ENCODE assay signal across 23 cellular contexts in the genomic region with DNA sequence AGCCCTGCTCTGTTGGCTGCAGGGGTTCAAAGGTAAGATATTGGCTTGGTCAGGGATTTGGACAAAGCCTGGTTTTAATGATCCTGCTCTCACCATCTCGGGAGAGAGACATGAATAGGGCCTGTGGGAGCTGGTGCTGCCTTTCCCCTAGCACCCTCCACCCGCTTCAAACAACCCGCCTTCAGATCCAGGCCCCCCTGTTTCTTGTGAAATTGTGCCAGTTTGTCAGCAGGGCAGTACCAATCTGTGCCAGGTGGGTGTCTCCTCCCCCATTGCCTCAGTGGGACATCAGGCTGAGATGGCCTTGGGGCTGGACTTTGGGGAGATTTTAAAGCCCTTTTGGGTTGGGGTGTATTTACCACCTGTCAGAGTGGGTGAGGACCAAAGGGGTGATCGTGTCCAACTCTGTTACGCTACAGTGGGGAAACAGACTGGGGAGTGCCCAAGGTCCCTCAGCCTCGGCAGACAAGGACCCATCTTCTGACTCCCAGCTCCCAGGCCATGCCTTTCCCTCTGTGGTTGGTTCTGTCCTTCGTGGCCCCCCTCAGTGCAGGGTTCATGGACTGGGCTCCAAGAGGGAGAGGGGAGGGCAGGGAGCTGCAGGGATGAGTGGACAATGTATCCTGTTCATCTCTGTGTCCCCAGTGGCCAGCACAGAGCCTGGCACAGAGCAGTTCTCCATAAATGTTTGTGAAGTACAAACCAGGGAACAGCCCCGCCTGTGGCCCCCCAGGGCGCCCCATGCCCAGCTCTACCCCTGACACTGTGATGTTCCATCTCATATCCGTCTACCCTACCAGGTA. TPM values are rescaled to one million over a fixed set of nuclear protein-coding genes. Genes with fewer than 3 reads are reported as not detected.
DNase-seq lines count a peak whose midpoint lies in the region; ATAC-seq and TF ChIP-seq lines count a peak whose summit lies in the region.
"Had no signal": no experiment of that assay in that cellular context is flagged by ENCODE, and none has a peak within 500 bp of the region (broad histone marks: within the 10 kb centered on the region; RNA-seq: fewer than 3 reads in every experiment).

No MANE protein-coding gene starts in this region.

- H3K27me3 Mint-ChIP-seq in stimulated activated naive B cell treated with anti-CD40 and anti-IgM and Interleukin-4, amounts not matched to agents 10 μg/mL and 1 μg/mL and 100 μg/mL, for 72 hours: peaks cover 5% of the 10 kb centered on the region in 2 donors

- H3K27ac ChIP-seq in RWPE1: peak overlapping the region; percentile 33
- H3K27ac ChIP-seq in esophagus muscularis mucosa (replicated peaks in 1 of 4): peak overlapping the region; percentile 91 to 95 (median 93)
- H3K27ac ChIP-seq in neuronal stem cell (replicated peaks; ENCODE audit: low read length): no peak overlapping the region

- no peaks in the 10 kb centered on the region for H3K9me3 Mint-ChIP-seq in stimulated activated naive B cell treated with anti-CD40 and anti-IgM and Interleukin-4, amounts not matched to agents 10 μg/mL and 1 μg/mL and 100 μg/mL, for 72 hours
- H3K9me3 Mint-ChIP-seq: T-helper 2 cell treated with Interferon-gamma antibody and Interleukin-4, amounts not matched to agents 5 μg/mL and 100 μg/mL, for 36 hours had no signal

- H3K4me3 Mint-ChIP-seq in stimulated activated naive B cell treated with anti-CD40 and anti-IgM and Interleukin-4, amounts not matched to agents 10 μg/mL and 1 μg/mL and 100 μg/mL, for 72 hours: no peak overlapping the region
- H3K4me3 Mint-ChIP-seq: activated CD8-positive, alpha-beta memory T cell treated with anti-CD3 and anti-CD28 coated beads, Interleukin-2, amount 10 ng/mL, durations not matched to agents 7 days and 5 days; T-helper 2 cell treated with Interferon-gamma antibody and Interleukin-4, amounts not matched to agents 5 μg/mL and 100 μg/mL, for 36 hours had no signal

- no peak overlapping the region for H2BK12ac ChIP-seq in neuronal stem cell (ENCODE audit: low read length)

- no peak overlapping the region for H3K14ac ChIP-seq in neuronal stem cell (ENCODE audit: low read length)

- no peak overlapping the region for H3K4ac ChIP-seq in neuronal stem cell (ENCODE audit: low read length)

- CTCF ChIA-PET in RWPE1 (lab: Yijun Ruan, JAX): interaction anchor here (1.2 to 1.9 kb wide), 2 partner anchors 8 to 11 kb away, joined by 3 to 6 read pairs; no protein-coding TSS in a partner anchor

- H3K36me3 ChIP-seq in esophagus muscularis mucosa (no peaks in the 10 kb centered on the region), neuronal stem cell (replicated peaks in 1 of 2; ENCODE audit: control insufficient read depth in 2 of 2, insufficient read depth in 2 of 2, low read length in 2 of 2) (no peaks in the 10 kb centered on the region)
- H3K36me3 ChIP-seq: esophagus squamous epithelium had no signal

- peak overlapping the region; percentile 21 for H3K23ac ChIP-seq in neuronal stem cell (ENCODE audit: low read depth, low read length, poor library complexity)

- H3K27me3 ChIP-seq in esophagus muscularis mucosa: no peaks in the 10 kb centered on the region
- peaks cover 0 to 3% (median 0%) of the 10 kb centered on the region in 3 experiments for H3K27me3 ChIP-seq in neuronal stem cell (ENCODE audit: control insufficient read depth in 3 of 3, insufficient read depth in 3 of 3, low read depth in 1 of 3, low read length in 3 of 3)
- H3K27me3 ChIP-seq: esophagus squamous epithelium, MG63 had no signal

- H3K36me3 Mint-ChIP-seq in stimulated activated naive B cell treated with anti-CD40 and anti-IgM and Interleukin-4, amounts not matched to agents 10 μg/mL and 1 μg/mL and 100 μg/mL, for 72 hours: no peaks in the 10 kb centered on the region
- H3K36me3 Mint-ChIP-seq: activated CD8-positive, alpha-beta memory T cell treated with anti-CD3 and anti-CD28 coated beads, Interleukin-2, amount 10 ng/mL, durations not matched to agents 7 days and 5 days had no signal

- TF ChIP-seq CTCF in RWPE1 (conservative IDR thresholded peaks at IDR 0.05; ENCODE audit: low read depth) (no peak), esophagus muscularis mucosa (IDR thresholded peaks at IDR 0.05) (no peak), GM20000 (IDR thresholded peaks at IDR 0.05; ENCODE audit: extremely low read depth, missing control alignments) (no peak)

- TF ChIP-seq POLR2A in esophagus muscularis mucosa (IDR thresholded peaks at IDR 0.05; ENCODE audit: low read depth): no peak

- no peak for ATAC-seq in stimulated activated naive B cell treated with anti-CD40 and anti-IgM and Interleukin-4, amounts not matched to agents 10 μg/mL and 1 μg/mL and 100 μg/mL, for 72 hours (replicated peaks)
- no peak for ATAC-seq in GM18519 (IDR thresholded peaks at IDR 0.05; ENCODE audit: low FRiP score, unreplicated experiment)
- ATAC-seq: activated CD8-positive, alpha-beta memory T cell treated with anti-CD3 and anti-CD28 coated beads, Interleukin-2, amount 10 ng/mL, durations not matched to agents 7 days and 5 days; left colon had no signal

- H3K4me1 Mint-ChIP-seq in stimulated activated naive B cell treated with anti-CD40 and anti-IgM and Interleukin-4, amounts not matched to agents 10 μg/mL and 1 μg/mL and 100 μg/mL, for 72 hours: peaks cover 8 to 22% of the 10 kb centered on the region in 2 donors

- H3K9me3 ChIP-seq in esophagus muscularis mucosa: no peaks in the 10 kb centered on the region
- H3K9me3 ChIP-seq in neuronal stem cell (replicated peaks in 1 of 2; ENCODE audit: control insufficient read depth in 2 of 2, insufficient read depth in 1 of 2, low read depth in 1 of 2, low read length in 2 of 2): no peaks in the 10 kb centered on the region
- H3K9me3 ChIP-seq: esophagus squamous epithelium, MG63 had no signal

- DNase-seq in Ammon's horn (ENCODE audit: low spot score): peak; percentile 98
- no peak for DNase-seq in RWPE1 (ENCODE audit: low spot score)
- no peak for DNase-seq in esophagus muscularis mucosa (ENCODE audit: extremely low spot score)
- no peak for DNase-seq in neuronal stem cell (ENCODE audit: low spot score)
- no peak for DNase-seq in stimulated activated naive B cell treated with anti-CD40 and anti-IgM and Interleukin-4, amounts not matched to agents 10 μg/mL and 1 μg/mL and 100 μg/mL, for 72 hours
- no peak for DNase-seq in GM20000 (ENCODE audit: low spot score)
- no peak for DNase-seq in D341Med (ENCODE audit: low spot score)
- DNase-seq: activated CD4-positive, alpha-beta T cell treated with anti-CD3 and anti-CD28 coated beads for 1 hour; activated CD8-positive, alpha-beta memory T cell treated with anti-CD3 and anti-CD28 coated beads, Interleukin-2, amount 10 ng/mL, durations not matched to agents 7 days and 5 days; activated effector memory CD4-positive, alpha-beta T cell treated with anti-CD3 and anti-CD28 coated beads, Interleukin-2, amount 50 U/mL, for 16 hours; aorta; dermis blood vessel endothelial cell; esophagus squamous epithelium; H7; left colon; MG63; NCI-H1694 treated with DMSO at 0.1 percent for 48 hours; NCI-H226; stimulated activated CD4-positive, alpha-beta T cell treated with anti-CD3 and anti-CD28 coated beads, Interleukin-12 subunit alpha, Interleukin-12 subunit beta, amount 100 ng/mL, for 4 hours; stimulated activated naive CD4-positive, alpha-beta T cell had no signal

- H4K91ac ChIP-seq in neuronal stem cell (ENCODE audit: low read depth, low read length, poor library complexity): no peak overlapping the region

- no peak overlapping the region for H2BK120ac ChIP-seq in neuronal stem cell (ENCODE audit: low read depth, low read length)

- intact Hi-C loops in esophagus muscularis mucosa (cut with DNase I): no loop called here

- no peak for TF ChIP-seq EP300 in esophagus muscularis mucosa (IDR thresholded peaks at IDR 0.05)

- H3K4me1 ChIP-seq in esophagus muscularis mucosa: peaks cover 68 to 98% (median 78%) of the 10 kb centered on the region in 4 donors
- peaks cover 16 to 25% of the 10 kb centered on the region in 2 donors for H3K4me1 ChIP-seq in neuronal stem cell (ENCODE audit: control insufficient read depth in 2 of 2, insufficient read depth in 1 of 2, low read depth in 1 of 2, low read length in 2 of 2)

- no peak overlapping the region for H3K4me2 ChIP-seq in neuronal stem cell (ENCODE audit: insufficient read depth, low read length, poor library complexity, severe bottlenecking)

- H3K18ac ChIP-seq in neuronal stem cell (ENCODE audit: low read length): peak overlapping the region; percentile 46

- H4K8ac ChIP-seq in neuronal stem cell (ENCODE audit: low read depth, low read length): no peak overlapping the region

- no peaks in the 10 kb centered on the region for H3K79me1 ChIP-seq in neuronal stem cell (ENCODE audit: low read depth, low read length)

- H3K4me3 ChIP-seq in esophagus muscularis mucosa (no peak overlapping the region), neuronal stem cell (ENCODE audit: low read length in 2 of 2) (peak overlapping the region in 1 of 2 donors; percentile 21)
- H3K4me3 ChIP-seq: esophagus squamous epithelium had no signal

- peak overlapping the region; percentile 51 for H2BK15ac ChIP-seq in neuronal stem cell (ENCODE audit: low read length)

- H2AFZ ChIP-seq in neuronal stem cell (ENCODE audit: low read length): no peak overlapping the region

- H2AK5ac ChIP-seq in neuronal stem cell (ENCODE audit: low read depth, low read length): peak overlapping the region; percentile 52

- no peak overlapping the region for H3K27ac Mint-ChIP-seq in stimulated activated naive B cell treated with anti-CD40 and anti-IgM and Interleukin-4, amounts not matched to agents 10 μg/mL and 1 μg/mL and 100 μg/mL, for 72 hours
- H3K27ac Mint-ChIP-seq: activated CD8-positive, alpha-beta memory T cell treated with anti-CD3 and anti-CD28 coated beads, Interleukin-2, amount 10 ng/mL, durations not matched to agents 7 days and 5 days; progenitor cell of endocrine pancreas; T-helper 2 cell treated with Interferon-gamma antibody and Interleukin-4, amounts not matched to agents 5 μg/mL and 100 μg/mL, for 36 hours had no signal

- 87% methylated on average over 5 of the region's 10 CpGs for WGBS in esophagus muscularis mucosa
- WGBS in neuronal stem cell (ENCODE audit: extremely low coverage in 2 of 2, insufficient read length in 2 of 2, insufficient replicate concordance in 1 of 2), 2 donors: no CpG with 5 or more reads among the region's 10 CpGs

- POLR2A ChIA-PET in RWPE1 (lab: Yijun Ruan, JAX; ENCODE audit: low non-redundant PET): no interaction called here

- H3K9ac ChIP-seq in neuronal stem cell (ENCODE audit: low read depth, low read length, poor library complexity): no peak overlapping the region

- H2BK5ac ChIP-seq in neuronal stem cell (ENCODE audit: low read length): no peak overlapping the region

RNA-seq across cellular contexts. Expression of gene ARHGAP23, which starts 3.3 kb away (rescaled TPM):
- 100 to 1,000 TPM in 2 of 4 donors, 10 to 100 TPM in 2; 58.6 to 150 (median 104) TPM for total RNA-seq in esophagus muscularis mucosa
- polyA plus RNA-seq in neuronal stem cell (2013, experiment 1 of 2): 15.0 TPM
- 15.8 TPM for polyA plus RNA-seq in neuronal stem cell (2013, experiment 2 of 2)
